In the genomic region with DNA sequence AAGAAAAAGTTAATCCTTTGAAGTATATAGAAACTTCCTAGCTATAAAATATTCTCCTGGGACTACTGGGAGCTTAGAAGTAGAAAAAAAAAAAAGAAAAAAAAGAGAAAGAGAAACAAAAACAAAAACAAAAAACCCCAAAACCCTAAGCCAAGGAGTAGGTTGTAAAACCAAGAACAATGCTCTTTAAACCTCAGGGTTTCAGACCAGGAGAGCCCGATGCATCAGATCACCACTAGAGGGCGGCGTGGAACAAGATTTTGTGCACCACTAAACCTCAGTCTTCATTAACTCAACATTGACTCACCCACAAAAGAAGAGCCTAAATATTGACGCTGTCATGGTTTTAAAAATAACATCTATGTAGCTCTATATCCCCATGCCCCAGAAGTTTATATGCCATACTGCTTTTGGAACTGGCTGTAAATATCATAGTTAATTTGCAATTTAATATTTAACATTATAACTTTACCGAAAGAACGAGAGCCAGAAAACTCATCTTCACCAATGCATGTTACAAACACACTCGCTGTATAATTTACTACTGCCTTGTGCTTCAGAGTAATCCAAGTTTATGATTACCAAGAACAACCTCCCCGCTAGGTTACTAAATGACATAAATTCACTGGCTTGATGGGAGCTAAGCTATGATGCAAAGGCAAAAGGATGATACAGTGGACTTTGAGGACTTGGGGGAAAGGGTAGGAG, we compare ENCODE assay signal across 8 cellular contexts. TPM values are rescaled to one million over a fixed set of nuclear protein-coding genes. Genes with fewer than 3 reads are reported as not detected.
A peak's percentile ranks its signal among the peaks of the same experiment; 100 is the strongest.
DNase-seq lines count a peak whose midpoint lies in the region; ATAC-seq and TF ChIP-seq lines count a peak whose summit lies in the region.

No MANE protein-coding gene starts in this region.

- H3K4me3 ChIP-seq in IMR-90 (ENCODE audit: insufficient read depth, low read depth, low read length) (no peak overlapping the region), esophagus squamous epithelium (no peak overlapping the region)

- peaks cover 4% of the 10 kb centered on the region for H3K36me3 ChIP-seq in IMR-90 (ENCODE audit: control insufficient read depth, insufficient read depth, low read length)
- H3K36me3 ChIP-seq in esophagus squamous epithelium = peaks cover 0 to 63% (median 16%) of the 10 kb centered on the region in 3 donors

- H3K27me3 ChIP-seq in IMR-90 (ENCODE audit: control insufficient read depth, insufficient read depth, low read length) (no peaks in the 10 kb centered on the region), esophagus squamous epithelium (no peaks in the 10 kb centered on the region)

- peak; percentile 35 for DNase-seq in DMS 273 treated with DMSO at 0.1 percent for 48 hours (lab: John Stamatoyannopoulos, UW)
- DNase-seq in IMR-90 = peak; percentile 83
- peak; percentile 92 for DNase-seq in OCI-M1 (lab: John Stamatoyannopoulos, UW)
- peak; percentile 84 for DNase-seq in activated T-cell treated with anti-CD3 and anti-CD28 coated beads for 24 hours (ENCODE audit: low read depth)
- DNase-seq in esophagus squamous epithelium (lab: John Stamatoyannopoulos, UW) = no peak
- peak; percentile 71 for DNase-seq in natural killer cell
- DNase-seq in stimulated activated naive B cell treated with anti-CD40 and anti-IgM and Interleukin-4, amounts not matched to agents 10 μg/mL and 1 μg/mL and 100 μg/mL, for 72 hours = peak; percentile 72

- no peak overlapping the region for H2BK5ac ChIP-seq in IMR-90 (ENCODE audit: low read depth, low read length, poor library complexity, severe bottlenecking)

- no CpG with 5 or more reads among the region's 8 CpGs for WGBS in IMR-90 (ENCODE audit: extremely low coverage in 2 of 2, insufficient read length in 1 of 2), 2 experiments
- 45% methylated on average over 8 of the region's 8 CpGs for WGBS in esophagus squamous epithelium, 2 donors

- no peak overlapping the region for H2BK120ac ChIP-seq in IMR-90 (ENCODE audit: low read depth, low read length)

- H3K9ac ChIP-seq in IMR-90 (ENCODE audit: low read depth, low read length) = no peak overlapping the region

- H4K5ac ChIP-seq in IMR-90 (ENCODE audit: low read depth, low read length) = no peak overlapping the region

- POLR2A ChIA-PET in IMR-90 (lab: Charles Lee; ENCODE audit: unreplicated experiment) = no interaction called here

- no peaks in the 10 kb centered on the region for H3K36me3 Mint-ChIP-seq in natural killer cell
- H3K36me3 Mint-ChIP-seq in stimulated activated naive B cell treated with anti-CD40 and anti-IgM and Interleukin-4, amounts not matched to agents 10 μg/mL and 1 μg/mL and 100 μg/mL, for 72 hours = peaks cover 17 to 24% of the 10 kb centered on the region in 2 donors

- H3K14ac ChIP-seq in IMR-90 (replicated peaks; ENCODE audit: low read depth, low read length) = no peak overlapping the region

- H3K27ac ChIP-seq in IMR-90 (ENCODE audit: insufficient read depth, low read length) (no peak overlapping the region), esophagus squamous epithelium (peak overlapping the region in 3 of 4 donors; percentile 41 to 83 (median 69))

- no peak overlapping the region for H3K4me2 ChIP-seq in IMR-90 (ENCODE audit: low read depth, low read length)

- H2AFZ ChIP-seq in IMR-90 (replicated peaks; ENCODE audit: low read length, poor library complexity) = no peak overlapping the region

- H3K27me3 Mint-ChIP-seq in natural killer cell (ENCODE audit: low read depth in 2 of 2) = no peaks in the 10 kb centered on the region
- no peaks in the 10 kb centered on the region for H3K27me3 Mint-ChIP-seq in stimulated activated naive B cell treated with anti-CD40 and anti-IgM and Interleukin-4, amounts not matched to agents 10 μg/mL and 1 μg/mL and 100 μg/mL, for 72 hours

- H3K18ac ChIP-seq in IMR-90 (ENCODE audit: low read depth, low read length) = no peak overlapping the region

- H4K8ac ChIP-seq in IMR-90 (ENCODE audit: low read depth in 2 of 2, low read length in 2 of 2) = no peak overlapping the region

- H3K27ac Mint-ChIP-seq in natural killer cell = no peak overlapping the region
- no peak overlapping the region for H3K27ac Mint-ChIP-seq in stimulated activated naive B cell treated with anti-CD40 and anti-IgM and Interleukin-4, amounts not matched to agents 10 μg/mL and 1 μg/mL and 100 μg/mL, for 72 hours

- no peak overlapping the region for H4K91ac ChIP-seq in IMR-90 (ENCODE audit: insufficient read depth, low read depth, low read length)

- H3K79me1 ChIP-seq in IMR-90 (ENCODE audit: low read depth in 1 of 2, low read length in 2 of 2) = no peaks in the 10 kb centered on the region; a peak in 1 of 4 replicates

- no peaks in the 10 kb centered on the region for H3K9me1 ChIP-seq in IMR-90 (ENCODE audit: insufficient read depth, low read length)

- H2AK9ac ChIP-seq in IMR-90 (replicated peaks; ENCODE audit: low read depth, low read length, poor library complexity) = no peak overlapping the region

- H3K4me1 Mint-ChIP-seq in natural killer cell = peaks cover 0 to 8% of the 10 kb centered on the region in 2 donors
- peaks cover 4 to 14% of the 10 kb centered on the region in 2 donors for H3K4me1 Mint-ChIP-seq in stimulated activated naive B cell treated with anti-CD40 and anti-IgM and Interleukin-4, amounts not matched to agents 10 μg/mL and 1 μg/mL and 100 μg/mL, for 72 hours

- TF ChIP-seq CTCF in IMR-90 (conservative IDR thresholded peaks at IDR 0.05; ENCODE audit: low read depth, low read length) (peak; percentile 91), esophagus squamous epithelium (IDR thresholded peaks at IDR 0.05) (peak; percentile 83 to 97 (median 93)), natural killer cell (IDR thresholded peaks at IDR 0.05) (peak; percentile 92)

- intact Hi-C loops in IMR-90 (cut with micrococcal nuclease) (loop anchor here (1.0 to 10.0 kb wide), 4 partner anchors 83 to 349 kb away; a partner anchor contains a TSS), esophagus squamous epithelium (cut with DNase I) (loop anchor here (10.0 kb wide), 1 partner anchor 250 kb away; no protein-coding TSS in a partner anchor), natural killer cell (cut with micrococcal nuclease) (loop anchor here (1.0 to 5.0 kb wide), 3 partner anchors 252 to 349 kb away; no protein-coding TSS in a partner anchor)

- peak; percentile 22; the same call in 1 of the 2 replicates for TF ChIP-seq POLR2A in IMR-90 (IDR thresholded peaks at IDR 0.05; ENCODE audit: low read depth, low read length)
- TF ChIP-seq POLR2A in esophagus squamous epithelium (IDR thresholded peaks at IDR 0.05) = no peak

- peak; percentile 78 for ATAC-seq in GM21526 (IDR thresholded peaks at IDR 0.05; ENCODE audit: low FRiP score, unreplicated experiment)
- peak; percentile 96 for ATAC-seq in IMR-90 (ENCODE audit: low read depth)
- peak; percentile 92 to 99 (median 98) for ATAC-seq in natural killer cell
- ATAC-seq in stimulated activated naive B cell treated with anti-CD40 and anti-IgM and Interleukin-4, amounts not matched to agents 10 μg/mL and 1 μg/mL and 100 μg/mL, for 72 hours (replicated peaks) = peak; percentile 98 to 100

- H3K9me3 ChIP-seq in IMR-90 (ENCODE audit: control insufficient read depth, insufficient read depth, low read length) (no peaks in the 10 kb centered on the region), esophagus squamous epithelium (no peaks in the 10 kb centered on the region)

- peak; percentile 76 for TF ChIP-seq RAD21 in IMR-90 (IDR thresholded peaks at IDR 0.05; ENCODE audit: low read length)

- CTCF ChIA-PET in IMR-90 (lab: Yijun Ruan, JAX) = interaction anchor here (0.6 to 2.1 kb wide), 15 partner anchors 9 to 1661 kb away, joined by 3 to 9 read pairs (median 3); no protein-coding TSS in a partner anchor

- no peak overlapping the region for H3K23ac ChIP-seq in IMR-90 (ENCODE audit: low read depth, low read length)

- no peak overlapping the region for H2BK20ac ChIP-seq in IMR-90 (ENCODE audit: low read depth, low read length)

- no peaks in the 10 kb centered on the region for H3K9me3 Mint-ChIP-seq in natural killer cell
- H3K9me3 Mint-ChIP-seq in stimulated activated naive B cell treated with anti-CD40 and anti-IgM and Interleukin-4, amounts not matched to agents 10 μg/mL and 1 μg/mL and 100 μg/mL, for 72 hours = no peaks in the 10 kb centered on the region

- in situ Hi-C loops in IMR-90 (cut with MboI; ENCODE audit: low sequenced_read_pairs) = loop anchor here (10.0 kb wide), 1 partner anchor 270 kb away; no protein-coding TSS in a partner anchor

- dilution Hi-C loops in IMR-90 (cut with HindIII; ENCODE audit: low sequenced_read_pairs, unreplicated experiment) = no loop called here

- H3K4me1 ChIP-seq in IMR-90 (ENCODE audit: control insufficient read depth, insufficient read depth, low read length) (no peaks in the 10 kb centered on the region), esophagus squamous epithelium (peaks cover 0 to 44% (median 5%) of the 10 kb centered on the region in 3 donors)

- no peak overlapping the region for H3K56ac ChIP-seq in IMR-90 (ENCODE audit: extremely low read depth, insufficient read depth, low read length)

- no peak overlapping the region for H3K4ac ChIP-seq in IMR-90 (ENCODE audit: low read depth, low read length)

- H2BK15ac ChIP-seq in IMR-90 (ENCODE audit: low read depth, low read length) = no peak overlapping the region

- H3K4me3 Mint-ChIP-seq in natural killer cell = no peak overlapping the region
- H3K4me3 Mint-ChIP-seq in stimulated activated naive B cell treated with anti-CD40 and anti-IgM and Interleukin-4, amounts not matched to agents 10 μg/mL and 1 μg/mL and 100 μg/mL, for 72 hours = no peak overlapping the region

- no peak overlapping the region for H2AK5ac ChIP-seq in IMR-90 (ENCODE audit: low read depth, low read length)

- H4K20me1 ChIP-seq in IMR-90 (ENCODE audit: insufficient read depth, low read length) = no peaks in the 10 kb centered on the region

- BruUV-seq in IMR-90 (replicated peaks; lab: Mats Ljungman, UMichigan) = no TSS peak

TF ChIP-seq in IMR-90, 13 proteins besides CTCF, POLR2A, EP300 and RAD21:
- TF ChIP-seq, protein P1, sequence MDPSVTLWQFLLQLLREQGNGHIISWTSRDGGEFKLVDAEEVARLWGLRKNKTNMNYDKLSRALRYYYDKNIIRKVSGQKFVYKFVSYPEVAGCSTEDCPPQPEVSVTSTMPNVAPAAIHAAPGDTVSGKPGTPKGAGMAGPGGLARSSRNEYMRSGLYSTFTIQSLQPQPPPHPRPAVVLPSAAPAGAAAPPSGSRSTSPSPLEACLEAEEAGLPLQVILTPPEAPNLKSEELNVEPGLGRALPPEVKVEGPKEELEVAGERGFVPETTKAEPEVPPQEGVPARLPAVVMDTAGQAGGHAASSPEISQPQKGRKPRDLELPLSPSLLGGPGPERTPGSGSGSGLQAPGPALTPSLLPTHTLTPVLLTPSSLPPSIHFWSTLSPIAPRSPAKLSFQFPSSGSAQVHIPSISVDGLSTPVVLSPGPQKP (IDR thresholded peaks at IDR 0.05; ENCODE audit: borderline replicate concordance, low read depth, low read length) = no peak
- TF ChIP-seq SMC3 (IDR thresholded peaks at IDR 0.05; ENCODE audit: low read depth, low read length) = peak; percentile 78
TF ChIP-seq in IMR-90: peak in this region for 1.

RNA-seq across cellular contexts. Expression of a gene that starts 19.2 kb away (rescaled TPM):
- total RNA-seq in IMR-90 (2012; rRNA removed) = 4.1 and 5.6 TPM in 2 replicates
- polyA plus RNA-seq in IMR-90 (2012; rRNA removed) = 6.0 and 6.5 TPM in 2 replicates
- 3.9 and 4.3 TPM in 2 replicates for polyA plus RNA-seq in IMR-90 (2012; cell fraction: cytosol; rRNA removed)
- 2.6 and 2.7 TPM in 2 replicates for polyA plus RNA-seq in IMR-90 (2012; cell fraction: nucleus; rRNA removed; ENCODE audit: low replicate concordance)
- total RNA-seq in esophagus squamous epithelium = 10 to 100 TPM; 11.4 to 14.3 (median 13.1) TPM
- 1 to 10 TPM; 6.0 to 9.6 (median 7.9) TPM for total RNA-seq in natural killer cell
